Comparison of ENCODE assay signal across 1 cellular context in the genomic region with DNA sequence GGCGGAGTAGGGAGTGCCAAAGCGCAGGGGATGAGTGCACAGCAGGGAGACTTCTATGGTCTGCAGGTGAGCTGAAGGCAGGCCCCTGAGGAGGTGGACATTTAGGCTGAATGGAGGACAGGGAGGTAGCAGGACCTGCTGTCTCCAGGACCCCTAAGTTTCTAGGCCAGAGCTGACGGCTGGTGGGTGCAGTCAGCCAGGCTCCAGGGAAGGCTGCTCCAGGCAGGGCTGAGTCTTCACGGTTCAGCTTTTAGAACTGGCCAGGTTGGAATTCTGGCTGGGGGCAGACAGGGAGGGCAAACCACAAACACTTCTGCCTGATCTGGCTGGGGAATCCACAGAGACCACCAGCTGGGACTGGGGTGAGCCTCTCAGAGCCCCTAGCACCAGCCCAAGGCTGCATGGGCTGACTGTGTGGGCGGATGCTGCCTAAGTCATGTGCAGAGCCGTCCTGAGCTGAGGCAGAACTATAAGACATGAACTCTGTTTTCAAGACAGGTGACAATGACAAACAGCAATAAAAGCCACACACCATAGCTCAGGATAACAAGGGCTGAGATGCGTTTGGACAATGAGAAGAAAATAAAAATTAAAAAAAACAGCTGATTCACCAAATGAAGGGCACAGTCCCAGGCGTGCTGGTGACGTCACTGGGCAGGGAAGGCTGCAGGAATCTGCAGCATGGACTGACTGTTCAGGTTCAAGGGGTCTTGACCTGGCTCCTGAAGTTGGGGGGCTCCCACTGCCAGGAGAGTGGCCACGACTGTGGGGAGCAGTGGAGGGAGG.
TF ChIP-seq lines count a peak whose summit lies in the region.

No MANE protein-coding gene starts in this region.

TF ChIP-seq in HepG2, 621 proteins besides CTCF, POLR2A, EP300 and RAD21 (continued from another document and continues in another):
- TF ChIP-seq, protein P1, sequence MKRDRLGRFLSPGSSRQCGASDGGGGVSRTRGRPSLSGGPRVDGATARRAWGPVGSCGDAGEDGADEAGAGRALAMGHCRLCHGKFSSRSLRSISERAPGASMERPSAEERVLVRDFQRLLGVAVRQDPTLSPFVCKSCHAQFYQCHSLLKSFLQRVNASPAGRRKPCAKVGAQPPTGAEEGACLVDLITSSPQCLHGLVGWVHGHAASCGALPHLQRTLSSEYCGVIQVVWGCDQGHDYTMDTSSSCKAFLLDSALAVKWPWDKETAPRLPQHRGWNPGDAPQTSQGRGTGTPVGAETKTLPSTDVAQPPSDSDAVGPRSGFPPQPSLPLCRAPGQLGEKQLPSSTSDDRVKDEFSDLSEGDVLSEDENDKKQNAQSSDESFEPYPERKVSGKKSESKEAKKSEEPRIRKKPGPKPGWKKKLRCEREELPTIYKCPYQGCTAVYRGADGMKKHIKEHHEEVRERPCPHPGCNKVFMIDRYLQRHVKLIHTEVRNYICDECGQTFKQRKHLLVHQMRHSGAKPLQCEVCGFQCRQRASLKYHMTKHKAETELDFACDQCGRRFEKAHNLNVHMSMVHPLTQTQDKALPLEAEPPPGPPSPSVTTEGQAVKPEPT (CRISPR knock-in tag; IDR thresholded peaks at IDR 0.05; ENCODE audit: low read depth) = no peak
- TF ChIP-seq, protein P2, sequence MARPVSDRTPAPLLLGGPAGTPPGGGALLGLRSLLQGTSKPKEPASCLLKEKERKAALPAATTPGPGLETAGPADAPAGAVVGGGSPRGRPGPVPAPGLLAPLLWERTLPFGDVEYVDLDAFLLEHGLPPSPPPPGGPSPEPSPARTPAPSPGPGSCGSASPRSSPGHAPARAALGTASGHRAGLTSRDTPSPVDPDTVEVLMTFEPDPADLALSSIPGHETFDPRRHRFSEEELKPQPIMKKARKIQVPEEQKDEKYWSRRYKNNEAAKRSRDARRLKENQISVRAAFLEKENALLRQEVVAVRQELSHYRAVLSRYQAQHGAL (CRISPR knock-in tag; IDR thresholded peaks at IDR 0.05; ENCODE audit: not compliant biosample characterization) = no peak
- no peak for TF ChIP-seq GLI4 (CRISPR knock-in tag; IDR thresholded peaks at IDR 0.05; ENCODE audit: borderline replicate concordance)
- 0 out of 2 replicates have a peak, but pooled peaks have one; percentile 10 for TF ChIP-seq ZNF121 (CRISPR knock-in tag; IDR thresholded peaks at IDR 0.05)
- TF ChIP-seq ZNF614 (CRISPR knock-in tag; IDR thresholded peaks at IDR 0.05; ENCODE audit: borderline replicate concordance) = no peak
- no peak for TF ChIP-seq ZNF501 (CRISPR knock-in tag; IDR thresholded peaks at IDR 0.05)
- TF ChIP-seq MATR3 (CRISPR knock-in tag; IDR thresholded peaks at IDR 0.05) = no peak
- TF ChIP-seq, protein P3, sequence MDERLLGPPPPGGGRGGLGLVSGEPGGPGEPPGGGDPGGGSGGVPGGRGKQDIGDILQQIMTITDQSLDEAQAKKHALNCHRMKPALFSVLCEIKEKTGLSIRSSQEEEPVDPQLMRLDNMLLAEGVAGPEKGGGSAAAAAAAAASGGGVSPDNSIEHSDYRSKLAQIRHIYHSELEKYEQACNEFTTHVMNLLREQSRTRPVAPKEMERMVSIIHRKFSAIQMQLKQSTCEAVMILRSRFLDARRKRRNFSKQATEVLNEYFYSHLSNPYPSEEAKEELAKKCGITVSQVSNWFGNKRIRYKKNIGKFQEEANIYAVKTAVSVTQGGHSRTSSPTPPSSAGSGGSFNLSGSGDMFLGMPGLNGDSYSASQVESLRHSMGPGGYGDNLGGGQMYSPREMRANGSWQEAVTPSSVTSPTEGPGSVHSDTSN (CRISPR knock-in tag; IDR thresholded peaks at IDR 0.05) = no peak
- TF ChIP-seq SP5 (CRISPR knock-in tag; IDR thresholded peaks at IDR 0.05; ENCODE audit: borderline replicate concordance, low read depth) = no peak; the same call in 1 of the 2 replicates
- TF ChIP-seq YY1 (IDR thresholded peaks at IDR 0.05; ENCODE audit: insufficient read depth, insufficient replicate concordance, low read depth, low read length) = no peak
- TF ChIP-seq, protein P4, sequence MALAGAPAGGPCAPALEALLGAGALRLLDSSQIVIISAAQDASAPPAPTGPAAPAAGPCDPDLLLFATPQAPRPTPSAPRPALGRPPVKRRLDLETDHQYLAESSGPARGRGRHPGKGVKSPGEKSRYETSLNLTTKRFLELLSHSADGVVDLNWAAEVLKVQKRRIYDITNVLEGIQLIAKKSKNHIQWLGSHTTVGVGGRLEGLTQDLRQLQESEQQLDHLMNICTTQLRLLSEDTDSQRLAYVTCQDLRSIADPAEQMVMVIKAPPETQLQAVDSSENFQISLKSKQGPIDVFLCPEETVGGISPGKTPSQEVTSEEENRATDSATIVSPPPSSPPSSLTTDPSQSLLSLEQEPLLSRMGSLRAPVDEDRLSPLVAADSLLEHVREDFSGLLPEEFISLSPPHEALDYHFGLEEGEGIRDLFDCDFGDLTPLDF (CRISPR knock-in tag; IDR thresholded peaks at IDR 0.05) = no peak
- no peak for TF ChIP-seq HHEX (CRISPR knock-in tag; IDR thresholded peaks at IDR 0.05)
- TF ChIP-seq YEATS4 (CRISPR knock-in tag; IDR thresholded peaks at IDR 0.05; ENCODE audit: borderline replicate concordance) = 0 out of 2 replicates have a peak, but pooled peaks have one; percentile 33
- TF ChIP-seq KDM3A (CRISPR knock-in tag; IDR thresholded peaks at IDR 0.05; ENCODE audit: low read depth) = no peak
- no peak for TF ChIP-seq SIX4 (CRISPR knock-in tag; IDR thresholded peaks at IDR 0.05)
- no peak for TF ChIP-seq YEATS2 (CRISPR knock-in tag; IDR thresholded peaks at IDR 0.05; ENCODE audit: borderline replicate concordance)
- TF ChIP-seq, protein P5, sequence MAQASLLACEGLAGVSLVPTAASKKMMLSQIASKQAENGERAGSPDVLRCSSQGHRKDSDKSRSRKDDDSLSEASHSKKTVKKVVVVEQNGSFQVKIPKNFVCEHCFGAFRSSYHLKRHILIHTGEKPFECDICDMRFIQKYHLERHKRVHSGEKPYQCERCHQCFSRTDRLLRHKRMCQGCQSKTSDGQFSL (CRISPR knock-in tag; IDR thresholded peaks at IDR 0.05) = no peak
- no peak for TF ChIP-seq NKX3-1 (CRISPR knock-in tag; IDR thresholded peaks at IDR 0.05)
- TF ChIP-seq ZMAT3 (CRISPR knock-in tag; conservative IDR thresholded peaks at IDR 0.05) = 0 out of 2 replicates have a peak, but pooled peaks have one; percentile 55
- no peak for TF ChIP-seq FOXP1 (IDR thresholded peaks at IDR 0.05)
- TF ChIP-seq FOXP1 (CRISPR knock-in tag; IDR thresholded peaks at IDR 0.05) = no peak
- no peak for TF ChIP-seq FLYWCH1 (CRISPR knock-in tag; IDR thresholded peaks at IDR 0.05)
- TF ChIP-seq ZNF839 (CRISPR knock-in tag; IDR thresholded peaks at IDR 0.05; ENCODE audit: borderline replicate concordance) = no peak
- no peak for TF ChIP-seq ZNF780A (CRISPR knock-in tag; IDR thresholded peaks at IDR 0.05)
- no peak for TF ChIP-seq MLLT10 (CRISPR knock-in tag; IDR thresholded peaks at IDR 0.05)
- no peak for TF ChIP-seq ZFP82 (CRISPR knock-in tag; IDR thresholded peaks at IDR 0.05; ENCODE audit: borderline replicate concordance)
- TF ChIP-seq, protein P6, sequence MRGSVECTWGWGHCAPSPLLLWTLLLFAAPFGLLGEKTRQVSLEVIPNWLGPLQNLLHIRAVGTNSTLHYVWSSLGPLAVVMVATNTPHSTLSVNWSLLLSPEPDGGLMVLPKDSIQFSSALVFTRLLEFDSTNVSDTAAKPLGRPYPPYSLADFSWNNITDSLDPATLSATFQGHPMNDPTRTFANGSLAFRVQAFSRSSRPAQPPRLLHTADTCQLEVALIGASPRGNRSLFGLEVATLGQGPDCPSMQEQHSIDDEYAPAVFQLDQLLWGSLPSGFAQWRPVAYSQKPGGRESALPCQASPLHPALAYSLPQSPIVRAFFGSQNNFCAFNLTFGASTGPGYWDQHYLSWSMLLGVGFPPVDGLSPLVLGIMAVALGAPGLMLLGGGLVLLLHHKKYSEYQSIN (CRISPR knock-in tag; IDR thresholded peaks at IDR 0.05; ENCODE audit: borderline replicate concordance) = no peak
- TF ChIP-seq, protein P7, sequence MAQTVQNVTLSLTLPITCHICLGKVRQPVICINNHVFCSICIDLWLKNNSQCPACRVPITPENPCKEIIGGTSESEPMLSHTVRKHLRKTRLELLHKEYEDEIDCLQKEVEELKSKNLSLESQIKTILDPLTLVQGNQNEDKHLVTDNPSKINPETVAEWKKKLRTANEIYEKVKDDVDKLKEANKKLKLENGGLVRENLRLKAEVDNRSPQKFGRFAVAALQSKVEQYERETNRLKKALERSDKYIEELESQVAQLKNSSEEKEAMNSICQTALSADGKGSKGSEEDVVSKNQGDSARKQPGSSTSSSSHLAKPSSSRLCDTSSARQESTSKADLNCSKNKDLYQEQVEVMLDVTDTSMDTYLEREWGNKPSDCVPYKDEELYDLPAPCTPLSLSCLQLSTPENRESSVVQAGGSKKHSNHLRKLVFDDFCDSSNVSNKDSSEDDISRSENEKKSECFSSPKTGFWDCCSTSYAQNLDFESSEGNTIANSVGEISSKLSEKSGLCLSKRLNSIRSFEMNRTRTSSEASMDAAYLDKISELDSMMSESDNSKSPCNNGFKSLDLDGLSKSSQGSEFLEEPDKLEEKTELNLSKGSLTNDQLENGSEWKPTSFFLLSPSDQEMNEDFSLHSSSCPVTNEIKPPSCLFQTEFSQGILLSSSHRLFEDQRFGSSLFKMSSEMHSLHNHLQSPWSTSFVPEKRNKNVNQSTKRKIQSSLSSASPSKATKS (CRISPR knock-in tag; IDR thresholded peaks at IDR 0.05) = no peak
- TF ChIP-seq MTF2 (CRISPR knock-in tag; IDR thresholded peaks at IDR 0.05; ENCODE audit: borderline replicate concordance) = no peak
- TF ChIP-seq XBP1 (CRISPR knock-in tag; IDR thresholded peaks at IDR 0.05) = no peak
- 0 out of 2 replicates have a peak, but pooled peaks have one; percentile 46 for TF ChIP-seq GTF3A (CRISPR knock-in tag; conservative IDR thresholded peaks at IDR 0.05)
- TF ChIP-seq, protein P8, sequence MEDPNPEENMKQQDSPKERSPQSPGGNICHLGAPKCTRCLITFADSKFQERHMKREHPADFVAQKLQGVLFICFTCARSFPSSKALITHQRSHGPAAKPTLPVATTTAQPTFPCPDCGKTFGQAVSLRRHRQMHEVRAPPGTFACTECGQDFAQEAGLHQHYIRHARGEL (CRISPR knock-in tag; IDR thresholded peaks at IDR 0.05) = no peak
- TF ChIP-seq NR2C2 (CRISPR knock-in tag; IDR thresholded peaks at IDR 0.05; ENCODE audit: borderline replicate concordance) = 0 out of 2 replicates have a peak, but pooled peaks have one; percentile 9
- TF ChIP-seq PITX1 (CRISPR knock-in tag; IDR thresholded peaks at IDR 0.05) = no peak
- no peak; the same call in 1 of the 2 replicates for TF ChIP-seq ZNF670 (CRISPR knock-in tag; IDR thresholded peaks at IDR 0.05; ENCODE audit: borderline replicate concordance)
- TF ChIP-seq, protein P9, sequence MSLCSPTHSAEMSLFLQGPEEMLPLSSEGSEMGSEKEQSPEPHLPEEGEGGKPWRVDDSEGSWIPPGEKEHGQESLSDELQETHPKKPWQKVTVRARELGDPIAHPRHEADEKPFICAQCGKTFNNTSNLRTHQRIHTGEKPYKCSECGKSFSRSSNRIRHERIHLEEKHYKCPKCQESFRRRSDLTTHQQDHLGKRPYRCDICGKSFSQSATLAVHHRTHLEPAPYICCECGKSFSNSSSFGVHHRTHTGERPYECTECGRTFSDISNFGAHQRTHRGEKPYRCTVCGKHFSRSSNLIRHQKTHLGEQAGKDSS (CRISPR knock-in tag; IDR thresholded peaks at IDR 0.05; ENCODE audit: borderline replicate concordance, low read depth) = no peak
- TF ChIP-seq KAT2B (IDR thresholded peaks at IDR 0.05; ENCODE audit: borderline replicate concordance, low read depth, low read length) = no peak
- TF ChIP-seq SMAD1 (CRISPR knock-in tag; IDR thresholded peaks at IDR 0.05; ENCODE audit: borderline replicate concordance, low read depth) = no peak
- no peak for TF ChIP-seq EED (CRISPR knock-in tag; IDR thresholded peaks at IDR 0.05)
- no peak for TF ChIP-seq KLF13 (CRISPR knock-in tag; IDR thresholded peaks at IDR 0.05)
- TF ChIP-seq MYNN (CRISPR knock-in tag; IDR thresholded peaks at IDR 0.05; ENCODE audit: low read depth) = no peak
- TF ChIP-seq HOXA9 (CRISPR knock-in tag; IDR thresholded peaks at IDR 0.05; ENCODE audit: borderline replicate concordance) = no peak
- TF ChIP-seq, protein P10, sequence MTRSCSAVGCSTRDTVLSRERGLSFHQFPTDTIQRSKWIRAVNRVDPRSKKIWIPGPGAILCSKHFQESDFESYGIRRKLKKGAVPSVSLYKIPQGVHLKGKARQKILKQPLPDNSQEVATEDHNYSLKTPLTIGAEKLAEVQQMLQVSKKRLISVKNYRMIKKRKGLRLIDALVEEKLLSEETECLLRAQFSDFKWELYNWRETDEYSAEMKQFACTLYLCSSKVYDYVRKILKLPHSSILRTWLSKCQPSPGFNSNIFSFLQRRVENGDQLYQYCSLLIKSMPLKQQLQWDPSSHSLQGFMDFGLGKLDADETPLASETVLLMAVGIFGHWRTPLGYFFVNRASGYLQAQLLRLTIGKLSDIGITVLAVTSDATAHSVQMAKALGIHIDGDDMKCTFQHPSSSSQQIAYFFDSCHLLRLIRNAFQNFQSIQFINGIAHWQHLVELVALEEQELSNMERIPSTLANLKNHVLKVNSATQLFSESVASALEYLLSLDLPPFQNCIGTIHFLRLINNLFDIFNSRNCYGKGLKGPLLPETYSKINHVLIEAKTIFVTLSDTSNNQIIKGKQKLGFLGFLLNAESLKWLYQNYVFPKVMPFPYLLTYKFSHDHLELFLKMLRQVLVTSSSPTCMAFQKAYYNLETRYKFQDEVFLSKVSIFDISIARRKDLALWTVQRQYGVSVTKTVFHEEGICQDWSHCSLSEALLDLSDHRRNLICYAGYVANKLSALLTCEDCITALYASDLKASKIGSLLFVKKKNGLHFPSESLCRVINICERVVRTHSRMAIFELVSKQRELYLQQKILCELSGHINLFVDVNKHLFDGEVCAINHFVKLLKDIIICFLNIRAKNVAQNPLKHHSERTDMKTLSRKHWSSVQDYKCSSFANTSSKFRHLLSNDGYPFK (CRISPR knock-in tag; IDR thresholded peaks at IDR 0.05; ENCODE audit: borderline replicate concordance) = peak; percentile 56; the same call in 1 of the 2 replicates
- no peak for TF ChIP-seq KDM1A (CRISPR knock-in tag; IDR thresholded peaks at IDR 0.05)
- no peak for TF ChIP-seq SETDB1 (CRISPR knock-in tag; IDR thresholded peaks at IDR 0.05; ENCODE audit: borderline replicate concordance)
- TF ChIP-seq RFX5 (IDR thresholded peaks at IDR 0.05; ENCODE audit: low read depth, low read length) = 0 out of 2 replicates have a peak, but pooled peaks have one; percentile 23
- TF ChIP-seq, protein P11, sequence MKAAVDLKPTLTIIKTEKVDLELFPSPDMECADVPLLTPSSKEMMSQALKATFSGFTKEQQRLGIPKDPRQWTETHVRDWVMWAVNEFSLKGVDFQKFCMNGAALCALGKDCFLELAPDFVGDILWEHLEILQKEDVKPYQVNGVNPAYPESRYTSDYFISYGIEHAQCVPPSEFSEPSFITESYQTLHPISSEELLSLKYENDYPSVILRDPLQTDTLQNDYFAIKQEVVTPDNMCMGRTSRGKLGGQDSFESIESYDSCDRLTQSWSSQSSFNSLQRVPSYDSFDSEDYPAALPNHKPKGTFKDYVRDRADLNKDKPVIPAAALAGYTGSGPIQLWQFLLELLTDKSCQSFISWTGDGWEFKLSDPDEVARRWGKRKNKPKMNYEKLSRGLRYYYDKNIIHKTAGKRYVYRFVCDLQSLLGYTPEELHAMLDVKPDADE (CRISPR knock-in tag; IDR thresholded peaks at IDR 0.05) = no peak
